Comparison of ENCODE assay signal across 13 cellular contexts in genomic region chr6:106516629-106517028, GRCh38.
DNase-seq lines count a peak whose midpoint lies in the region; ATAC-seq and TF ChIP-seq lines count a peak whose summit lies in the region.
"Had no signal": no experiment of that assay in that cellular context is flagged by ENCODE, and none has a peak within 500 bp of the region (broad histone marks: within the 10 kb centered on the region; RNA-seq: fewer than 3 reads in every experiment).

No MANE protein-coding gene starts in this region.

- no peak overlapping the region for H3K4me3 ChIP-seq in CD4-positive, alpha-beta memory T cell (ENCODE audit: low read length in 2 of 2)
- H3K4me3 ChIP-seq in HEK293 (ENCODE audit: low read depth, low read length) (no peak overlapping the region), esophagus squamous epithelium (no peak overlapping the region)
- H3K4me3 ChIP-seq: MG63 had no signal

- no peaks in the 10 kb centered on the region for H3K27me3 Mint-ChIP-seq in CD4-positive, alpha-beta memory T cell
- H3K27me3 Mint-ChIP-seq in T-helper 2 cell treated with Interferon-gamma antibody and Interleukin-4, amounts not matched to agents 5 μg/mL and 100 μg/mL, for 36 hours (ENCODE audit: low read depth), result no peaks in the 10 kb centered on the region

- no peaks in the 10 kb centered on the region for H3K27me3 ChIP-seq in CD4-positive, alpha-beta memory T cell (ENCODE audit: insufficient read depth, low read length)
- H3K27me3 ChIP-seq in esophagus squamous epithelium, result peaks cover 0 to 10% (median 0%) of the 10 kb centered on the region in 4 donors
- H3K27me3 ChIP-seq: MG63 had no signal

- WGBS in esophagus squamous epithelium, 2 donors, result 45 to 49% methylated on average over 4 of the region's 4 CpGs

- no peak for ATAC-seq in GM18511 (IDR thresholded peaks at IDR 0.05; ENCODE audit: unreplicated experiment)
- ATAC-seq in HG03469 (IDR thresholded peaks at IDR 0.05; ENCODE audit: unreplicated experiment), result no peak
- ATAC-seq in GM18873 (IDR thresholded peaks at IDR 0.05; ENCODE audit: low FRiP score, unreplicated experiment), result no peak

- intact Hi-C loops in CD4-positive, alpha-beta memory T cell (cut with micrococcal nuclease), result no loop called here
- intact Hi-C loops in esophagus squamous epithelium (cut with DNase I), result no loop called here

- H3K27ac Mint-ChIP-seq in CD4-positive, alpha-beta memory T cell, result peak overlapping the region; percentile 89 to 98 (median 94)
- peak overlapping the region; percentile 67 for H3K27ac Mint-ChIP-seq in T-helper 2 cell treated with Interferon-gamma antibody and Interleukin-4, amounts not matched to agents 5 μg/mL and 100 μg/mL, for 36 hours

- H3K36me3 Mint-ChIP-seq in CD4-positive, alpha-beta memory T cell, result peaks cover 3 to 29% of the 10 kb centered on the region in 2 donors
- peaks cover 11% of the 10 kb centered on the region for H3K36me3 Mint-ChIP-seq in T-helper 2 cell treated with Interferon-gamma antibody and Interleukin-4, amounts not matched to agents 5 μg/mL and 100 μg/mL, for 36 hours (ENCODE audit: low read depth)

- POLR2A ChIA-PET in CD4-positive, alpha-beta memory T cell (lab: Charles Lee; ENCODE audit: partially characterized antibody), result interaction anchor here (0.8 to 2.4 kb wide), 5 partner anchors 9 to 36 kb away, joined by 3 to 18 read pairs (median 12); no protein-coding TSS in a partner anchor
- POLR2A ChIA-PET in HEK293 (lab: Yijun Ruan, JAX), result interaction anchor here (0.6 to 0.7 kb wide), 2 partner anchors 41 to 171 kb away, joined by 3 to 4 read pairs; no protein-coding TSS in a partner anchor

- CTCF ChIA-PET in CD4-positive, alpha-beta memory T cell (lab: Charles Lee; ENCODE audit: partially characterized antibody), result interaction anchor here (0.7 to 1.5 kb wide), 6 partner anchors 18 to 70 kb away, joined by 3 to 8 read pairs (median 4); no protein-coding TSS in a partner anchor
- CTCF ChIA-PET in HEK293 (lab: Yijun Ruan, JAX), result interaction anchor here (0.6 to 1.6 kb wide), 3 partner anchors 9 to 1465 kb away, joined by 3 read pairs; no protein-coding TSS in a partner anchor

- no peaks in the 10 kb centered on the region for H3K9me3 Mint-ChIP-seq in CD4-positive, alpha-beta memory T cell
- H3K9me3 Mint-ChIP-seq in T-helper 2 cell treated with Interferon-gamma antibody and Interleukin-4, amounts not matched to agents 5 μg/mL and 100 μg/mL, for 36 hours, result no peaks in the 10 kb centered on the region

- H3K4me3 Mint-ChIP-seq in CD4-positive, alpha-beta memory T cell, result peak overlapping the region; percentile 62 to 81 (median 68)
- peak overlapping the region; percentile 50 for H3K4me3 Mint-ChIP-seq in T-helper 2 cell treated with Interferon-gamma antibody and Interleukin-4, amounts not matched to agents 5 μg/mL and 100 μg/mL, for 36 hours

- H3K4me1 ChIP-seq in CD4-positive, alpha-beta memory T cell (ENCODE audit: insufficient read depth, low read length), result peaks cover 66% of the 10 kb centered on the region
- no peaks in the 10 kb centered on the region for H3K4me1 ChIP-seq in HEK293 (ENCODE audit: control insufficient read depth, insufficient read depth, low read length)
- peaks cover 20 to 84% (median 33%) of the 10 kb centered on the region in 3 donors for H3K4me1 ChIP-seq in esophagus squamous epithelium

- H3K36me3 ChIP-seq in CD4-positive, alpha-beta memory T cell (ENCODE audit: insufficient read depth, low read length), result no peaks in the 10 kb centered on the region
- H3K36me3 ChIP-seq in HEK293 (ENCODE audit: control insufficient read depth in 2 of 2, insufficient read depth in 1 of 2, low read length in 2 of 2) (no peaks in the 10 kb centered on the region), esophagus squamous epithelium (peaks cover 0 to 32% (median 9%) of the 10 kb centered on the region in 3 donors)
- H3K36me3 ChIP-seq: brain microvascular endothelial cell, MG63 had no signal

- H3K27ac ChIP-seq in CD4-positive, alpha-beta memory T cell (ENCODE audit: low read depth, low read length), result peak overlapping the region; percentile 30
- H3K27ac ChIP-seq in HEK293 (ENCODE audit: extremely low read depth, low read depth, low read length) (no peak overlapping the region), esophagus squamous epithelium (peak overlapping the region in 3 of 4 donors; percentile 28 to 49 (median 30))
- H3K27ac ChIP-seq: brain microvascular endothelial cell had no signal

- TF ChIP-seq POLR2A in esophagus squamous epithelium (IDR thresholded peaks at IDR 0.05), result peak in 1 of 4 donors; percentile 8

- no peaks in the 10 kb centered on the region for H3K9me3 ChIP-seq in CD4-positive, alpha-beta memory T cell (ENCODE audit: control insufficient read depth in 1 of 2, low read length in 2 of 2)
- H3K9me3 ChIP-seq in HEK293 (ENCODE audit: control insufficient read depth, insufficient read depth, low read depth, low read length), result no peaks in the 10 kb centered on the region
- no peaks in the 10 kb centered on the region for H3K9me3 ChIP-seq in esophagus squamous epithelium
- H3K9me3 ChIP-seq: MG63 had no signal

- TF ChIP-seq CTCF in HEK293 (tag by site-specific recombination; IDR thresholded peaks at IDR 0.05) (no peak), esophagus squamous epithelium (IDR thresholded peaks at IDR 0.05) (no peak)

- DNase-seq in CD4-positive, alpha-beta memory T cell, result no peak
- no peak for DNase-seq in T-helper 2 cell treated with Interferon-gamma antibody and Interleukin-4, amounts not matched to agents 5 μg/mL and 100 μg/mL, for 36 hours (ENCODE audit: low spot score)
- no peak for DNase-seq in esophagus squamous epithelium (lab: John Stamatoyannopoulos, UW)
- no peak for DNase-seq in NK-92 treated with Interleukin-12 subunit alpha and Interleukin-12 subunit beta, amount 100 ng/mL, for 24 hours (lab: John Stamatoyannopoulos, UW)
- DNase-seq: brain microvascular endothelial cell; DMS53; mesendoderm; MG63; stimulated activated CD4-positive, alpha-beta T cell treated with anti-CD3 and anti-CD28 coated beads, Interleukin-4, amount 100 ng/mL, for 4 hours had no signal

- H3K4me1 Mint-ChIP-seq in CD4-positive, alpha-beta memory T cell, result peaks cover 39 to 77% (median 59%) of the 10 kb centered on the region in 4 donors
- peaks cover 57% of the 10 kb centered on the region for H3K4me1 Mint-ChIP-seq in T-helper 2 cell treated with Interferon-gamma antibody and Interleukin-4, amounts not matched to agents 5 μg/mL and 100 μg/mL, for 36 hours (ENCODE audit: low read depth)

TF ChIP-seq in HEK293, 187 proteins besides CTCF, POLR2A, EP300 and RAD21:
- TF ChIP-seq ZNF433 (tag by site-specific recombination; IDR thresholded peaks at IDR 0.05; ENCODE audit: low read depth) (no peak), ZNF18 (tag by site-specific recombination; IDR thresholded peaks at IDR 0.05) (no peak), ZNF449 (tag by site-specific recombination; IDR thresholded peaks at IDR 0.05) (peak; percentile 64; the same call in 1 of the 2 replicates)
